ENCODE assay signal across 15 cellular contexts in genomic region chr11:45860764-45861510, GRCh38. TPM values are rescaled to one million over a fixed set of nuclear protein-coding genes. Genes with fewer than 3 reads are reported as not detected.
DNase-seq lines count a peak whose midpoint lies in the region; ATAC-seq and TF ChIP-seq lines count a peak whose summit lies in the region.
"Had no signal": no experiment of that assay in that cellular context is flagged by ENCODE, and none has a peak within 500 bp of the region (broad histone marks: within the 10 kb centered on the region; RNA-seq: fewer than 3 reads in every experiment).

No MANE protein-coding gene starts in this region.

- no peaks in the 10 kb centered on the region for H3K9me3 ChIP-seq in lung (ENCODE audit: control insufficient read depth in 2 of 2, insufficient read depth in 1 of 2, low read length in 1 of 2)
- H3K9me3 ChIP-seq in stomach = no peaks in the 10 kb centered on the region
- H3K9me3 ChIP-seq in testis = no peaks in the 10 kb centered on the region

- TF ChIP-seq CTCF in lung (IDR thresholded peaks at IDR 0.05; ENCODE audit: control extremely low read depth, extremely low read depth) (no peak), stomach (IDR thresholded peaks at IDR 0.05) (no peak), testis (IDR thresholded peaks at IDR 0.05) (no peak)

- TF ChIP-seq POLR2A in stomach (IDR thresholded peaks at IDR 0.05) (no peak), testis (IDR thresholded peaks at IDR 0.05) (no peak)

- DNase-seq in G401 (ENCODE audit: low spot score) = peak; percentile 52
- DNase-seq in caudate nucleus (lab: John Stamatoyannopoulos, UW) = peak in 2 of 61 donors; percentile 22 to 31
- DNase-seq in lung (ENCODE audit: low spot score) = no peak
- DNase-seq in stomach = no peak
- DNase-seq in left lobe of liver (ENCODE audit: low spot score) = no peak
- DNase-seq in UCSD-AML1 (lab: John Stamatoyannopoulos, UW; ENCODE audit: unreplicated experiment) = no peak
- no peak for DNase-seq in Ammon's horn (ENCODE audit: low spot score)
- DNase-seq in testis = no peak
- DNase-seq: activated CD4-positive, alpha-beta T cell treated with anti-CD3 and anti-CD28 coated beads for 48 hours; activated naive CD4-positive, alpha-beta T cell treated with anti-CD3 and anti-CD28 coated beads for 36 hours; HCEC 1CT; NCI-H1105; NCI-H774; small intestine had no signal

- intact Hi-C loops in stomach (cut with DNase I; ENCODE audit: low total_unique reads) (no loop called here), testis (cut with DNase I; ENCODE audit: low total_unique reads) (no loop called here)

- H3K4me1 ChIP-seq in lung (ENCODE audit: control insufficient read depth in 2 of 2, insufficient read depth in 2 of 2, low read length in 2 of 2) (peaks cover 23 to 29% of the 10 kb centered on the region in 2 donors), stomach (peaks cover 39 to 54% (median 46%) of the 10 kb centered on the region in 4 donors), testis (peaks cover 46% of the 10 kb centered on the region)

- H3K4me3 ChIP-seq in lung (no peak overlapping the region), stomach (no peak overlapping the region), testis (no peak overlapping the region)
- H3K4me3 ChIP-seq: SK-N-MC had no signal

- H3K27ac ChIP-seq in caudate nucleus (ENCODE audit: low read depth, low read length) = peak overlapping the region; percentile 18
- peak overlapping the region; percentile 17 to 63 for H3K27ac ChIP-seq in lung (ENCODE audit: low read depth in 1 of 2, low read length in 1 of 2)
- H3K27ac ChIP-seq in stomach = peak overlapping the region in 4 of 5 donors; percentile 73 to 95 (median 78)
- peak overlapping the region in 1 of 2 donors; percentile 79 for H3K27ac ChIP-seq in testis

- in situ Hi-C loops in G401 (cut with HindIII; ENCODE audit: low sequenced_read_pairs) = loop anchor here (25.0 kb wide), 1 partner anchor 351 kb away; no protein-coding TSS in a partner anchor

- H3K27me3 ChIP-seq in lung (ENCODE audit: control insufficient read depth, insufficient read depth) = no peaks in the 10 kb centered on the region
- H3K27me3 ChIP-seq in stomach = no peaks in the 10 kb centered on the region
- no peaks in the 10 kb centered on the region for H3K27me3 ChIP-seq in testis

- TF ChIP-seq EP300 in stomach (IDR thresholded peaks at IDR 0.05) = no peak

- H3K36me3 ChIP-seq in lung (ENCODE audit: control insufficient read depth in 2 of 2, insufficient read depth in 2 of 2, low read length in 2 of 2) (peaks cover 13 to 52% of the 10 kb centered on the region in 2 donors), stomach (peaks cover 59 to 90% (median 84%) of the 10 kb centered on the region in 4 donors), testis (ENCODE audit: low read depth, missing control alignments) (no peaks in the 10 kb centered on the region)

- WGBS in lung, 2 donors = 68 to 78% methylated on average over 10 of the region's 10 CpGs
- WGBS in stomach, 5 donors = 74 to 89% (median 82%) methylated on average over 10 of the region's 10 CpGs
- WGBS in testis, 2 donors = 84 to 90% methylated on average over 8 to 10 of the region's 10 CpGs

- ATAC-seq in lung (ENCODE audit: insufficient read depth, low FRiP score) = no peak
- ATAC-seq in left lobe of liver = no peak

RNA-seq across cellular contexts. Expression of gene CRY2, which starts 13.7 kb away (rescaled TPM):
- total RNA-seq in G401 (2014; rRNA removed; shearing (Covaris generic)) = 12.6 and 13.1 TPM in 2 replicates
- 10 to 100 TPM; 51.5 to 55.0 TPM for total RNA-seq in lung
- polyA plus RNA-seq in lung = 10 to 100 TPM; 16.2 to 16.9 TPM
- total RNA-seq in stomach = 10 to 100 TPM; 20.4 to 45.9 (median 38.4) TPM
- 10 to 100 TPM in 1 of 3 donors, 1 to 10 TPM in 2; 8.2 to 13.3 (median 9.8) TPM for polyA plus RNA-seq in stomach
- total RNA-seq in left lobe of liver = 52.9 TPM
- 100 to 1,000 TPM; 109 to 124 TPM for total RNA-seq in testis
- 80.0 TPM for polyA plus RNA-seq in testis (ENCODE audit: insufficient read depth, low read depth, low replicate concordance)

RNA-seq across cellular contexts. Expression of gene MAPK8IP1, which starts 24.5 kb away (rescaled TPM):
- 32.5 and 38.5 TPM in 2 replicates for total RNA-seq in G401 (2014; rRNA removed; shearing (Covaris generic))
- total RNA-seq in lung = 10 to 100 TPM in 1 of 2 donors, 1 to 10 TPM in 1; 5.1 to 15.4 TPM
- polyA plus RNA-seq in lung = 1 to 10 TPM; 4.7 to 6.3 TPM
- total RNA-seq in stomach = 1 to 10 TPM in 4 of 5 donors, not detected in 1; 2.9 to 8.0 (median 6.2) TPM
- polyA plus RNA-seq in stomach = 1 to 10 TPM; 4.9 to 8.3 (median 7.6) TPM
- 8.0 TPM for total RNA-seq in left lobe of liver
- 10 to 100 TPM; 54.5 to 57.5 TPM for total RNA-seq in testis
- polyA plus RNA-seq in testis (ENCODE audit: insufficient read depth, low read depth, low replicate concordance) = 62.9 TPM

RNA-seq across cellular contexts. Expression of gene FREY1, which starts 46.1 kb away (rescaled TPM):
- 0.24 TPM in 1 of 2 replicates, not detected in the other for total RNA-seq in G401 (2014; rRNA removed; shearing (Covaris generic))
- total RNA-seq in lung (under 1 TPM; 0.51 to 0.67 TPM), stomach (1 to 10 TPM in 2 of 5 donors, not detected in 3; 6.7 to 9.9 TPM), left lobe of liver (0.68 TPM), testis (10 to 100 TPM; 19.2 to 22.7 TPM)
- polyA plus RNA-seq in lung (under 1 TPM; 0.15 to 0.28 TPM), stomach (under 1 TPM in 2 of 3 donors, not detected in 1; 0.33 to 0.50 TPM), testis (ENCODE audit: insufficient read depth, low read depth, low replicate concordance) (59.2 TPM)

RNA-seq across cellular contexts. Expression of gene SLC35C1, which starts 56.0 kb away (rescaled TPM):
- 2.3 and 3.3 TPM in 2 replicates for total RNA-seq in G401 (2014; rRNA removed; shearing (Covaris generic))
- total RNA-seq in lung (10 to 100 TPM in 1 of 2 donors, 1 to 10 TPM in 1; 5.4 to 27.2 TPM), stomach (10 to 100 TPM in 2 of 5 donors, 1 to 10 TPM in 3; 7.6 to 21.4 (median 9.9) TPM), left lobe of liver (13.2 TPM), testis (10 to 100 TPM; 12.9 to 15.7 TPM)
- polyA plus RNA-seq in lung (10 to 100 TPM; 21.1 to 35.9 TPM), stomach (10 to 100 TPM in 1 of 3 donors, 1 to 10 TPM in 2; 8.4 to 12.7 (median 9.0) TPM), testis (ENCODE audit: insufficient read depth, low read depth, low replicate concordance) (10.4 TPM)

RNA-seq across cellular contexts. Expression of gene PEX16, which starts 56.7 kb away (rescaled TPM):
- 32.5 and 38.8 TPM in 2 replicates for total RNA-seq in G401 (2014; rRNA removed; shearing (Covaris generic))
- total RNA-seq in lung (10 to 100 TPM; 14.2 to 34.8 TPM), stomach (10 to 100 TPM in 4 of 5 donors, 1 to 10 TPM in 1; 9.9 to 72.7 (median 41.9) TPM), left lobe of liver (37.0 TPM), testis (10 to 100 TPM; 40.2 to 42.0 TPM)
- polyA plus RNA-seq in lung (10 to 100 TPM; 36.9 to 38.2 TPM), stomach (10 to 100 TPM; 35.5 to 44.2 (median 38.5) TPM), testis (ENCODE audit: insufficient read depth, low read depth, low replicate concordance) (41.4 TPM)
